ENCODE assay signal across 31 cellular contexts in genomic region chr17:35745246-35745645, GRCh38. TPM values are rescaled to one million over a fixed set of nuclear protein-coding genes. Genes with fewer than 3 reads are reported as not detected.
"Had no signal": no experiment of that assay in that cellular context is flagged by ENCODE, and none has a peak within 500 bp of the region (broad histone marks: within the 10 kb centered on the region; RNA-seq: fewer than 3 reads in every experiment).

No MANE protein-coding gene starts in this region.

- DNase-seq: hippocampal formation; left ventricle myocardium inferior; mesendoderm; naive B cell; natural killer cell; nephron progenitor cell; pancreas; psoas muscle; stimulated activated CD4-positive, alpha-beta T cell treated with anti-CD3 and anti-CD28 coated beads, Interleukin-1b, Interleukin-23, amount 100 ng/mL, for 48 hours; stimulated activated CD4-positive, alpha-beta T cell treated with anti-CD3 and anti-CD28 coated beads, Interleukin-2, amount 100 ng/mL, for 48 hours; stimulated activated CD4-positive, alpha-beta T cell treated with anti-CD3 and anti-CD28 coated beads, Interleukin-4, amount 100 ng/mL, for 4 hours; stimulated activated CD8-positive, alpha-beta memory T cell treated with anti-CD3 and anti-CD28 coated beads, Interleukin-4, amount 100 ng/mL, for 48 hours; stimulated activated naive CD4-positive, alpha-beta T cell treated with Interleukin-2 at 50 U/mL for 16 hours; stimulated activated naive CD8-positive, alpha-beta T cell treated with anti-CD3 and anti-CD28 coated beads, Interleukin-15, amount 100 ng/mL, for 72 hours; substantia nigra; uterus had no signal

- H3K27ac ChIP-seq: left ventricle myocardium inferior, neural progenitor cell, pancreas, psoas muscle, right lobe of liver, tibial nerve, uterus had no signal

- H3K36me3 ChIP-seq: left ventricle myocardium inferior, neural progenitor cell, pancreas, right lobe of liver, tibial nerve, uterus had no signal

- ATAC-seq: natural killer cell; pancreas; psoas muscle; right lobe of liver; stimulated activated memory B cell treated with anti-CD40 and anti-IgM and Interleukin-4, amounts not matched to agents 10 μg/mL and 1 μg/mL and 100 μg/mL, for 72 hours; stimulated activated naive CD8-positive, alpha-beta T cell treated with anti-CD3 and anti-CD28 coated beads, Interleukin-15, amount 100 ng/mL, for 72 hours had no signal

- H3K9ac ChIP-seq: neural progenitor cell had no signal

- H3K36me3 Mint-ChIP-seq: mesothelial cell of epicardium; naive B cell; natural killer cell; neural progenitor cell; stimulated activated memory B cell treated with anti-CD40 and anti-IgM and Interleukin-4, amounts not matched to agents 10 μg/mL and 1 μg/mL and 100 μg/mL, for 72 hours; type B pancreatic cell had no signal

- H3K27me3 ChIP-seq: right lobe of liver had no signal

- H3K4me2 ChIP-seq: neural progenitor cell, smooth muscle cell had no signal

- H3K9me3 ChIP-seq: left ventricle myocardium inferior, pancreas, psoas muscle, right lobe of liver, tibial nerve, uterus had no signal

- H3K27ac Mint-ChIP-seq: mesothelial cell of epicardium; naive B cell; natural killer cell; nephron progenitor cell; neural progenitor cell; stimulated activated memory B cell treated with anti-CD40 and anti-IgM and Interleukin-4, amounts not matched to agents 10 μg/mL and 1 μg/mL and 100 μg/mL, for 72 hours; stimulated activated naive CD8-positive, alpha-beta T cell treated with anti-CD3 and anti-CD28 coated beads, Interleukin-15, amount 100 ng/mL, for 72 hours; type B pancreatic cell had no signal

- H3K4me3 ChIP-seq: left ventricle myocardium inferior, lung, neural progenitor cell, pancreas, psoas muscle, right lobe of liver, smooth muscle cell, tibial nerve, uterus had no signal

- H2AFZ ChIP-seq: neural progenitor cell had no signal

- H3K4me3 Mint-ChIP-seq: mesothelial cell of epicardium; natural killer cell; nephron progenitor cell; neural progenitor cell; stimulated activated memory B cell treated with anti-CD40 and anti-IgM and Interleukin-4, amounts not matched to agents 10 μg/mL and 1 μg/mL and 100 μg/mL, for 72 hours; stimulated activated naive CD8-positive, alpha-beta T cell treated with anti-CD3 and anti-CD28 coated beads, Interleukin-15, amount 100 ng/mL, for 72 hours; type B pancreatic cell had no signal

- H3K4me1 ChIP-seq: neural progenitor cell had no signal

- H3K9me3 Mint-ChIP-seq: mesothelial cell of epicardium; natural killer cell; neural progenitor cell; stimulated activated memory B cell treated with anti-CD40 and anti-IgM and Interleukin-4, amounts not matched to agents 10 μg/mL and 1 μg/mL and 100 μg/mL, for 72 hours; stimulated activated naive CD8-positive, alpha-beta T cell treated with anti-CD3 and anti-CD28 coated beads, Interleukin-15, amount 100 ng/mL, for 72 hours; type B pancreatic cell had no signal

RNA-seq across cellular contexts. Expression of gene GAS2L2, which starts 7.8 kb away (rescaled TPM):
- total RNA-seq: kidney epithelial cell, right lobe of liver, skeletal muscle tissue, smooth muscle cell, ureter had no signal
- polyA plus RNA-seq: smooth muscle cell had no signal

RNA-seq across cellular contexts. Expression of gene C17orf50, which starts 15.4 kb away (rescaled TPM):
- total RNA-seq: kidney epithelial cell, left ventricle myocardium inferior, lower leg skin, mesothelial cell of epicardium, mononuclear cell, natural killer cell, omental fat pad, psoas muscle, right lobe of liver, skeletal muscle tissue, smooth muscle cell, temporal lobe, tibial nerve, ureter, uterus had no signal
